In genomic region chr19:9435279-9436268, GRCh38 we compare ENCODE assay signal across 8 cellular contexts.
DNase-seq lines count a peak whose midpoint lies in the region; ATAC-seq and TF ChIP-seq lines count a peak whose summit lies in the region.

Gene ZNF266, minus strand, starts transcription at chr19:9435573. Its CDS starts 15,484 bp downstream, at chr19:9420089.

- TF ChIP-seq CTCF in AG09309 (IDR thresholded peaks at IDR 0.05; ENCODE audit: control insufficient read depth, insufficient read depth, low read depth, low read length, missing control alignments), result peak; percentile 57

- ATAC-seq in GM18909 (IDR thresholded peaks at IDR 0.05; ENCODE audit: poor library complexity, unreplicated experiment) (peak; percentile 86), HG03196 (IDR thresholded peaks at IDR 0.05; ENCODE audit: unreplicated experiment) (peak; percentile 91)

- H3K4me3 ChIP-seq in AG09309 (ENCODE audit: control insufficient read depth, low read depth, low read length), result peak within 1 kb of the TSS; percentile 98

- DNase-seq in AG09309 (ENCODE audit: low read depth) (peak; percentile 50), NCI-H345 (lab: John Stamatoyannopoulos, UW) (peak; percentile 94), islet precursor cell (peak; percentile 94)
- DNase-seq in activated CD4-positive, CD25-positive, alpha-beta regulatory T cell (lab: John Stamatoyannopoulos, UW), result peak; percentile 80 to 83 (median 82)
- peak; percentile 89 for DNase-seq in central memory CD4-positive, alpha-beta T cell
- DNase-seq in stimulated activated CD4-positive, alpha-beta T cell treated with anti-CD3 and anti-CD28 coated beads, Interleukin-12 subunit alpha, Interleukin-12 subunit beta, amount 100 ng/mL, for 48 hours (ENCODE audit: low read depth in 2 of 3, low spot score in 1 of 3), result peak; percentile 87 to 92 (median 91)

Comparison
In these comparisons a context has a peak if more than half of its experiments do, and no peak if none do; other contexts are left out.
1. Peak in every context shown above with its lines: DNase-seq, ATAC-seq and H3K4me3 ChIP-seq.